8 cellular contexts compared by ENCODE assay signal in genomic region chr18:74806700-74807416, GRCh38.
DNase-seq lines count a peak whose midpoint lies in the region; ATAC-seq and TF ChIP-seq lines count a peak whose summit lies in the region.

No MANE protein-coding gene starts in this region.

- in situ Hi-C loops in GM13977 (cut with MboI; ENCODE audit: low pct_unique_long_range_greater_than_20kb, low sequenced_read_pairs, unreplicated experiment) = no loop called here

- peaks cover 3% of the 10 kb centered on the region for H3K4me1 ChIP-seq in psoas muscle

- no peaks in the 10 kb centered on the region for H3K27me3 ChIP-seq in psoas muscle (ENCODE audit: insufficient read depth in 3 of 3, low read length in 2 of 3)

- no peak overlapping the region for H3K27ac ChIP-seq in psoas muscle

- no peak overlapping the region for H3K4me3 ChIP-seq in psoas muscle

- 88 to 91% (median 90%) methylated on average over 7 of the region's 7 CpGs for whole genome bisulfite sequencing in psoas muscle, 3 donors

- intact Hi-C loops in psoas muscle (cut with DNase I) = no loop called here

- ATAC-seq in GM21515 (IDR thresholded peaks at IDR 0.05; ENCODE audit: unreplicated experiment) (peak; percentile 98), psoas muscle (peak; percentile 80 to 99 (median 90))

- no peaks in the 10 kb centered on the region for H3K36me3 ChIP-seq in psoas muscle (ENCODE audit: insufficient read depth in 1 of 2, low read depth in 1 of 2)

- TF ChIP-seq CTCF in GM13977 (IDR thresholded peaks at IDR 0.05; ENCODE audit: extremely low read depth, insufficient read depth, missing control alignments) = no peak
- no peak for TF ChIP-seq CTCF in psoas muscle (IDR thresholded peaks at IDR 0.05)

- DNase-seq in GM13977 (ENCODE audit: low spot score) (peak; percentile 53), HPDE6-E6E7 (ENCODE audit: extremely low spot score) (peak; percentile 70), amniotic epithelial cell (ENCODE audit: low read depth) (peak; percentile 85), psoas muscle (no peak), HEK293T (ENCODE audit: extremely low spot score) (no peak), OCI-M2 (lab: John Stamatoyannopoulos, UW; ENCODE audit: unreplicated experiment) (no peak)
- no peak for DNase-seq in activated CD4-positive, alpha-beta T cell treated with anti-CD3 and anti-CD28 coated beads, Interleukin-2, amount 50 U/mL, for 4 hours

- POLR2A ChIA-PET in HEK293T (lab: Yijun Ruan, JAX) = no interaction called here

- CTCF ChIA-PET in HEK293T (lab: Yijun Ruan, JAX) = no interaction called here

- no peaks in the 10 kb centered on the region for H3K9me3 ChIP-seq in psoas muscle

TF ChIP-seq in HEK293T, 16 proteins besides CTCF, POLR2A, EP300 and RAD21:
- TF ChIP-seq PKNOX1 (IDR thresholded peaks at IDR 0.05) (no peak), SUZ12 (IDR thresholded peaks at IDR 0.05) (no peak), TARDBP (IDR thresholded peaks at IDR 0.05) (no peak), ARNT (IDR thresholded peaks at IDR 0.05) (no peak), LEF1 (IDR thresholded peaks at IDR 0.05; ENCODE audit: borderline replicate concordance) (no peak), FOXM1 (IDR thresholded peaks at IDR 0.05; ENCODE audit: borderline replicate concordance) (no peak), SP1 (IDR thresholded peaks at IDR 0.05) (no peak), ZNF384 (IDR thresholded peaks at IDR 0.05) (no peak)

Comparison
In these comparisons a context has a peak if more than half of its experiments do, and no peak if none do; other contexts are left out.
1. DNase-seq: peak in GM13977 (single experiment), HPDE6-E6E7 (single experiment) and amniotic epithelial cell (single experiment); none in psoas muscle (0 of 2), HEK293T (single experiment), OCI-M2 (single experiment) and activated CD4-positive, alpha-beta T cell treated with anti-CD3 and anti-CD28 coated beads, Interleukin-2, amount 50 U/mL, for 4 hours (0 of 2).